10 cellular contexts compared by ENCODE assay signal in the genomic region with DNA sequence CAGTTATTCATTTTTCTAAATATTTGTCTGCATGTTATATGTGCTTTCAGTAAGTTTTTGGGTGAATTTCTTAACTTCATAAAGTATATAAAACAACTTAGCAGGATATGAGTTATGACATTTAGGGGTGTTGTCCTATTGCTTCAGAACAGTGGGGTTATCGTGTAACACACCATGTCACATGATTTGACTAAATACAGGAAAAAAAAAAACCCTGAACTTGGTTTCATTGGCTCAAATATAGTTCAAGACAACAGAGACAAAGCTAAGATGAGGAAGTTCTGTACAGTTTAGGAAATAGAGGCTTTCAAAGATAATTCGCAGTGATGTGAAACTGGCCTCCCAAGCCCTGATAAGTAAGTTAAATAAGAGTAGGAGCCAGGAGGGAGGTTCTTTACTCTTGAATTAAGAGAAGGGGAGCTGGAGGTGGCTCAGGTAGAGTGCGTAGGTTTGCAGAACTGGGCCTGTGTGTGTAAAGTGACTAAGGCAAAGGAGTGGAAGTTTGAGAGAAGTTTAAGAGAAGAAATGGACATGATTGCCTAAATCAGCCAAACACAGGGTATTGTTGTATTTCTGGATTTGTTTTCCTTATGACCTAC. TPM values are rescaled to one million over a fixed set of nuclear protein-coding genes. Genes with fewer than 3 reads are reported as not detected.
DNase-seq lines count a peak whose midpoint lies in the region; ATAC-seq, FAIRE-seq and TF ChIP-seq lines count a peak whose summit lies in the region.
"Had no signal": no experiment of that assay in that cellular context is flagged by ENCODE, and none has a peak within 500 bp of the region (broad histone marks: within the 10 kb centered on the region; RNA-seq: fewer than 3 reads in every experiment).

No MANE protein-coding gene starts in this region.

- H3K4me1 ChIP-seq in neutrophil (ENCODE audit: control insufficient read depth in 1 of 2, insufficient read depth in 1 of 2, low read depth in 1 of 2, low read length in 1 of 2) = peaks cover 75 to 89% of the 10 kb centered on the region in 2 experiments

- H3K27me3 ChIP-seq in neutrophil = no peaks in the 10 kb centered on the region

- DNase-seq in GM12891 (ENCODE audit: insufficient read length, low spot score) (no peak), NOMO-1 treated with dmso at 0.1 percent for 144 hours (lab: John Stamatoyannopoulos, UW; ENCODE audit: unreplicated experiment) (peak; percentile 60), epithelial cell of prostate (ENCODE audit: low read depth, low spot score) (no peak), NCI-H1436 (lab: John Stamatoyannopoulos, UW) (no peak)
- no peak for DNase-seq in activated naive CD4-positive, alpha-beta T cell treated with Interleukin-2 at 50 U/mL for 16 hours
- DNase-seq: activated naive CD4-positive, alpha-beta T cell treated with anti-CD3 and anti-CD28 coated beads, Interleukin-2, amount 50 U/mL, for 16 hours; NCI-H187 had no signal

- H3K4me3 ChIP-seq in neutrophil (ENCODE audit: low read depth in 1 of 2, low read length in 1 of 2) = peak overlapping the region; percentile 39 to 53

- no peaks in the 10 kb centered on the region for H3K9me3 ChIP-seq in neutrophil

- H3K27ac ChIP-seq in epithelial cell of prostate = peak overlapping the region; percentile 77
- H3K27ac ChIP-seq in neutrophil = peak overlapping the region; percentile 83

- no peaks in the 10 kb centered on the region for H3K36me3 ChIP-seq in neutrophil

- no peak for ATAC-seq in HG02938 (IDR thresholded peaks at IDR 0.05; ENCODE audit: unreplicated experiment)
- ATAC-seq in HG03354 (IDR thresholded peaks at IDR 0.05; ENCODE audit: poor library complexity, severe bottlenecking, unreplicated experiment) = no peak

- TF ChIP-seq POLR2A in GM12891 (IDR thresholded peaks at IDR 0.05; ENCODE audit: low read depth, low read length) = no peak

- no peak for FAIRE-seq in GM12891 (lab: Jason Lieb, UNC)

- TF ChIP-seq CTCF in neutrophil (IDR thresholded peaks at IDR 0.05) = no peak

TF ChIP-seq in GM12891, 5 proteins besides CTCF, POLR2A, EP300 and RAD21:
- TF ChIP-seq TAF1 (IDR thresholded peaks at IDR 0.05; ENCODE audit: low read depth, low read length) (no peak), SPI1 (IDR thresholded peaks at IDR 0.05; ENCODE audit: low read depth, low read length) (0 out of 2 replicates have a peak, but pooled peaks have one; percentile 2)

RNA-seq across cellular contexts. Expression of gene LIMS1, which starts 53.9 kb away (rescaled TPM):
- 14.0 TPM for polyA plus RNA-seq in GM12891 (2012; ENCODE audit: low read depth, missing spikeins)
